In the genomic region with DNA sequence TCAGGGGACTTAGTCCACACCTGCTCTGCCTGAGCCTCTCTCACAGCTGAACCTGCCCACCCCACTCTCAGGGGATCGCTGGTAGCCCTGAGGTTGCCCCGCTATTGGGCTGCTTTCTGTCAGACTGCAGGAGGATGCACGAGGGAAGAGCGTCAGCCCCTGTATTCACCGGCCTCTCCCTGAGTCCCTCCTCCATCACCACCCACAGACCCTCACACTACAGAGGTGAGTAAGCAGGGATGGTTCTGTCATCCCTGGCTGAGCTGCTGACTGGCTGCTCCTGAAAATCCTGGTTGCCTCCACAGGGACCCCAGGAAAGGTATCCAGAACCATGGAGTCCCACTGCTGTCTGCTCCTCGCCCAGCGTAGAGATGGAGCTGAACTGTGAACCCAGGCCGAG, we compare ENCODE assay signal across 35 cellular contexts.
A peak's percentile ranks its signal among the peaks of the same experiment; 100 is the strongest.
DNase-seq lines count a peak whose midpoint lies in the region; ATAC-seq, FAIRE-seq and TF ChIP-seq lines count a peak whose summit lies in the region.
"Had no signal": no experiment of that assay in that cellular context is flagged by ENCODE, and none has a peak within 500 bp of the region (broad histone marks: within the 10 kb centered on the region; RNA-seq: fewer than 3 reads in every experiment).

No MANE protein-coding gene starts in this region.

- no peaks in the 10 kb centered on the region for H3K27me3 Mint-ChIP-seq in MCF 10A (ENCODE audit: insufficient read depth, unreplicated experiment)
- H3K27me3 Mint-ChIP-seq: activated CD4-positive, alpha-beta T cell treated with anti-CD3 and anti-CD28 coated beads, Interleukin-2, amount 10 ng/mL, durations not matched to agents 24 days and 14 days; stimulated activated naive CD8-positive, alpha-beta T cell treated with anti-CD3 and anti-CD28 coated beads, Interleukin-15, Interleukin-2, amounts not matched to agents 100 ng/mL and 50 ng/mL, for 24 hours had no signal

- H3K36me3 ChIP-seq in heart left ventricle = peaks cover 0 to 9% (median 0%) of the 10 kb centered on the region in 9 donors
- no peaks in the 10 kb centered on the region for H3K36me3 ChIP-seq in keratinocyte (ENCODE audit: control insufficient read depth in 2 of 2, extremely low read depth in 1 of 2, insufficient read depth in 2 of 2, low read length in 2 of 2)
- H3K36me3 ChIP-seq in transverse colon = no peaks in the 10 kb centered on the region
- H3K36me3 ChIP-seq in prostate gland = no peaks in the 10 kb centered on the region
- H3K36me3 ChIP-seq: MG63, ovary had no signal

- H3K4me1 ChIP-seq in heart left ventricle (peaks cover 13 to 78% (median 63%) of the 10 kb centered on the region in 12 donors), keratinocyte (ENCODE audit: control insufficient read depth, extremely low read depth, insufficient read depth, low read length) (peaks cover 74% of the 10 kb centered on the region), transverse colon (peaks cover 3 to 31% (median 15%) of the 10 kb centered on the region in 4 donors), prostate gland (replicated peaks) (no peaks in the 10 kb centered on the region)

- no peaks in the 10 kb centered on the region for H3K9me3 Mint-ChIP-seq in MCF 10A (ENCODE audit: unreplicated experiment)
- H3K9me3 Mint-ChIP-seq: activated CD4-positive, alpha-beta T cell treated with anti-CD3 and anti-CD28 coated beads, Interleukin-2, amount 10 ng/mL, durations not matched to agents 24 days and 14 days; activated naive CD4-positive, alpha-beta T cell treated with anti-CD3 and anti-CD28 coated beads, Interleukin-2, amount 50 U/mL, for 72 hours; HFFc6; nephron; stimulated activated naive CD8-positive, alpha-beta T cell treated with anti-CD3 and anti-CD28 coated beads, Interleukin-15, Interleukin-2, amounts not matched to agents 100 ng/mL and 50 ng/mL, for 24 hours; WTC11 had no signal

- WGBS in heart left ventricle, 4 donors = 92 to 98% (median 94%) methylated on average over 8 of the region's 8 CpGs
- whole genome bisulfite sequencing in transverse colon (ENCODE audit: low coverage in 1 of 2), 2 donors = 94% methylated on average over 8 of the region's 8 CpGs; no CpG with 5 or more reads in 1 of the 2 donors
- 89% methylated on average over 8 of the region's 8 CpGs for WGBS in prostate gland

- intact Hi-C loops in heart left ventricle (cut with DNase I) (loop anchor here in 2 of 10 donors (10.0 kb wide), 2 partner anchors 87 to 247 kb away; a partner anchor contains a TSS), left ventricle myocardium superior (cut with micrococcal nuclease) (no loop called here), MCF 10A (cut with micrococcal nuclease) (no loop called here), transverse colon (cut with DNase I; ENCODE audit: low total_unique reads) (no loop called here), prostate gland (cut with DNase I) (no loop called here)

- no peak overlapping the region for H3K4me3 Mint-ChIP-seq in MCF 10A (ENCODE audit: unreplicated experiment)
- H3K4me3 Mint-ChIP-seq: activated CD4-positive, alpha-beta T cell treated with anti-CD3 and anti-CD28 coated beads, Interleukin-2, amount 10 ng/mL, durations not matched to agents 24 days and 14 days; HFFc6; nephron; stimulated activated naive CD8-positive, alpha-beta T cell treated with anti-CD3 and anti-CD28 coated beads, Interleukin-15, Interleukin-2, amounts not matched to agents 100 ng/mL and 50 ng/mL, for 24 hours; WTC11 had no signal

- H3K79me2 ChIP-seq in keratinocyte (ENCODE audit: control insufficient read depth, insufficient read depth, low read length) = no peaks in the 10 kb centered on the region

- no peak for ATAC-seq in heart left ventricle
- ATAC-seq in left ventricle myocardium superior = no peak
- no peak for ATAC-seq in HG03108 (IDR thresholded peaks at IDR 0.05; ENCODE audit: unreplicated experiment)
- ATAC-seq: activated naive CD4-positive, alpha-beta T cell treated with anti-CD3 and anti-CD28 coated beads, Interleukin-2, amount 50 U/mL, for 72 hours; WTC11 had no signal

- H3K4me1 Mint-ChIP-seq in MCF 10A (ENCODE audit: insufficient read depth, unreplicated experiment) = peaks cover 79% of the 10 kb centered on the region
- H3K4me1 Mint-ChIP-seq: WTC11 had no signal

- H3K4me2 ChIP-seq in keratinocyte (ENCODE audit: control insufficient read depth, extremely low read depth, insufficient read depth, low read depth, low read length) = no peak overlapping the region
- H3K4me2 ChIP-seq: smooth muscle cell had no signal

- no peaks in the 10 kb centered on the region for H3K36me3 Mint-ChIP-seq in MCF 10A (ENCODE audit: insufficient read depth, unreplicated experiment)
- H3K36me3 Mint-ChIP-seq: activated naive CD4-positive, alpha-beta T cell treated with anti-CD3 and anti-CD28 coated beads, Interleukin-2, amount 50 U/mL, for 72 hours; WTC11 had no signal

- H3K9me3 ChIP-seq in heart left ventricle (no peaks in the 10 kb centered on the region), keratinocyte (ENCODE audit: control insufficient read depth, low read depth, low read length) (no peaks in the 10 kb centered on the region), transverse colon (no peaks in the 10 kb centered on the region), prostate gland (no peaks in the 10 kb centered on the region)
- H3K9me3 ChIP-seq: MG63, ovary, tibial nerve had no signal

- no peak for TF ChIP-seq POLR2A in heart left ventricle (IDR thresholded peaks at IDR 0.05)
- TF ChIP-seq POLR2A in transverse colon (IDR thresholded peaks at IDR 0.05) = no peak
- no peak for TF ChIP-seq POLR2A in prostate gland (IDR thresholded peaks at IDR 0.05)

- FAIRE-seq in keratinocyte (lab: Jason Lieb, UNC) = no peak

- H3K4me3 ChIP-seq in heart left ventricle (no peak overlapping the region), keratinocyte (ENCODE audit: control insufficient read depth in 2 of 3, extremely low read depth in 1 of 3, insufficient read depth in 2 of 3, low read depth in 1 of 3, low read length in 3 of 3) (no peak overlapping the region), transverse colon (no peak overlapping the region), prostate gland (no peak overlapping the region)
- H3K4me3 ChIP-seq: GM23248, MG63, ovary, SK-N-MC, smooth muscle cell, tibial nerve had no signal

- no peak for DNase-seq in heart left ventricle
- no peak for DNase-seq in left ventricle myocardium superior
- DNase-seq in MCF 10A (ENCODE audit: unreplicated experiment) = no peak
- DNase-seq in keratinocyte (ENCODE audit: low read depth, low spot score) = no peak
- DNase-seq in transverse colon = no peak
- DNase-seq in prostate gland (ENCODE audit: low spot score) = no peak
- no peak for DNase-seq in 8988T
- DNase-seq: activated CD4-positive, alpha-beta T cell treated with anti-CD3 and anti-CD28 coated beads, Interleukin-2, amount 10 ng/mL, durations not matched to agents 24 days and 14 days; activated effector memory CD4-positive, alpha-beta T cell treated with Interleukin-2 at 50 U/mL for 16 hours; amygdala; DND-41; effector CD4-positive, alpha-beta T cell; GF-D8; glutamatergic neuron; HFFc6; KG1; kidney glomerular epithelial cell; NCI-H1105 treated with DMSO at 0.1 percent for 48 hours; NCI-H1930; NCI-H2171 treated with DMSO at 0.1 percent for 48 hours; NCI-H510A treated with DMSO at 0.1 percent for 48 hours; OCI-M1; ovary; T-helper 1 cell had no signal

- H3K27me3 ChIP-seq in heart left ventricle = peaks cover 0 to 31% (median 0%) of the 10 kb centered on the region in 9 donors
- no peaks in the 10 kb centered on the region for H3K27me3 ChIP-seq in keratinocyte (ENCODE audit: control insufficient read depth, extremely low read depth, insufficient read depth, low read length)
- no peaks in the 10 kb centered on the region for H3K27me3 ChIP-seq in transverse colon
- H3K27me3 ChIP-seq in prostate gland (replicated peaks; ENCODE audit: insufficient read depth) = no peaks in the 10 kb centered on the region
- H3K27me3 ChIP-seq: MG63, ovary, tibial nerve had no signal

- in situ Hi-C loops in transverse colon (cut with MboI; ENCODE audit: low pct_ligation_motif_present in 1 of 4, low pct_unique_long_range_greater_than_20kb in 1 of 4, low sequenced_read_pairs in 3 of 4) = no loop called here

- H4K20me1 ChIP-seq in keratinocyte (ENCODE audit: control insufficient read depth, extremely low read depth, insufficient read depth, low read length) = no peaks in the 10 kb centered on the region

- H3K27ac ChIP-seq in heart left ventricle (peak overlapping the region in 8 of 12 donors; percentile 17 to 94 (median 88)), keratinocyte (ENCODE audit: control insufficient read depth, insufficient read depth, low read length) (peak overlapping the region; percentile 77), transverse colon (peak overlapping the region in 3 of 4 donors; percentile 75 to 87 (median 85)), prostate gland (no peak overlapping the region)
- H3K27ac ChIP-seq: 22Rv1, GM23248, ovary, SK-N-MC had no signal

- peak overlapping the region; percentile 91 for H3K27ac Mint-ChIP-seq in MCF 10A (ENCODE audit: low read depth, unreplicated experiment)
- H3K27ac Mint-ChIP-seq: activated CD4-positive, alpha-beta T cell treated with anti-CD3 and anti-CD28 coated beads, Interleukin-2, amount 10 ng/mL, durations not matched to agents 24 days and 14 days; stimulated activated naive CD8-positive, alpha-beta T cell treated with anti-CD3 and anti-CD28 coated beads, Interleukin-15, Interleukin-2, amounts not matched to agents 100 ng/mL and 50 ng/mL, for 24 hours; WTC11 had no signal

- peak overlapping the region; percentile 42 for H3K9ac ChIP-seq in keratinocyte (ENCODE audit: control insufficient read depth, extremely low read depth, insufficient read depth, low read length)
- H3K9ac ChIP-seq: GM23248 had no signal

- TF ChIP-seq EP300 in transverse colon (IDR thresholded peaks at IDR 0.05; ENCODE audit: low read depth) = no peak

- no peaks in the 10 kb centered on the region for H3K9me1 ChIP-seq in keratinocyte (ENCODE audit: control insufficient read depth, extremely low read depth, insufficient read depth, low read length)

- TF ChIP-seq CTCF in heart left ventricle (IDR thresholded peaks at IDR 0.05) (no peak), MCF 10A (IDR thresholded peaks at IDR 0.05; ENCODE audit: unreplicated experiment) (no peak), keratinocyte (optimal IDR thresholded peaks at IDR 0.05 in 1 of 3, IDR thresholded peaks at IDR 0.05 in 1 of 3, conservative IDR thresholded peaks at IDR 0.05 in 1 of 3; ENCODE audit: extremely low read depth in 1 of 3, insufficient read depth in 2 of 3, low read length in 3 of 3) (no peak), transverse colon (IDR thresholded peaks at IDR 0.05) (no peak), prostate gland (IDR thresholded peaks at IDR 0.05) (no peak)

- dilution Hi-C loops in keratinocyte (cut with MboI; ENCODE audit: extremely low pct_ligation_motif_present, low sequenced_read_pairs) = no loop called here

- POLR2A ChIA-PET in MCF 10A (lab: Yijun Ruan, JAX) = interaction anchor here (9.3 kb wide), 1 partner anchor 14 kb away, joined by 146 read pairs; no protein-coding TSS in a partner anchor

- H2AFZ ChIP-seq in keratinocyte (ENCODE audit: control insufficient read depth, low read length) = no peak overlapping the region
- H2AFZ ChIP-seq: GM23248 had no signal

- no TSS peak for BruUV-seq in MCF 10A (replicated peaks; lab: Mats Ljungman, UMichigan)

- CTCF ChIA-PET in MCF 10A (lab: Yijun Ruan, JAX) = interaction anchor here (0.6 to 3.6 kb wide), 3 partner anchors 9 to 55 kb away, joined by 3 to 25 read pairs (median 4); no protein-coding TSS in a partner anchor

Comparison
In these comparisons a context has a peak if more than half of its experiments do, and no peak if none do; other contexts are left out.
1. H3K27ac ChIP-seq: peak in heart left ventricle (8 of 12), keratinocyte (single experiment) and transverse colon (3 of 4); none in prostate gland (0 of 2).